Comparison of ENCODE assay signal across 27 cellular contexts in genomic region chr4:87967193-87967592, GRCh38. TPM values are rescaled to one million over a fixed set of nuclear protein-coding genes. Genes with fewer than 3 reads are reported as not detected.
"Had no signal": no experiment of that assay in that cellular context is flagged by ENCODE, and none has a peak within 500 bp of the region (broad histone marks: within the 10 kb centered on the region; RNA-seq: fewer than 3 reads in every experiment).

No MANE protein-coding gene starts in this region.

- H3K4me1 Mint-ChIP-seq: activated naive CD4-positive, alpha-beta T cell treated with anti-CD3 and anti-CD28 coated beads, Interleukin-2, amount 50 U/mL, for 24 hours; central memory CD8-positive, alpha-beta T cell; T-helper 17 cell had no signal

- H3K27ac Mint-ChIP-seq: activated CD8-positive, alpha-beta T cell treated with anti-CD3 and anti-CD28 coated beads, Interleukin-2, amount 10 ng/mL, durations not matched to agents 7 days and 5 days; activated naive CD4-positive, alpha-beta T cell treated with anti-CD3 and anti-CD28 coated beads, Interleukin-2, amount 50 U/mL, for 24 hours; activated T-helper 1 cell treated with anti-CD3 and anti-CD28 coated beads, Interleukin-12 subunit alpha, Interleukin-12 subunit beta, Interleukin-2, Interleukin-4 antibody, amounts not matched to agents 30 ng/mL and 10 ng/mL and 1 ng/mL, durations not matched to agents 14 hours and 24 hours and 36 hours; T-helper 17 cell; WTC11 had no signal

- H3K4me3 Mint-ChIP-seq: activated CD8-positive, alpha-beta T cell treated with anti-CD3 and anti-CD28 coated beads, Interleukin-2, amount 10 ng/mL, durations not matched to agents 7 days and 5 days; activated naive CD4-positive, alpha-beta T cell treated with anti-CD3 and anti-CD28 coated beads, Interleukin-2, amount 50 U/mL, for 24 hours; activated T-helper 1 cell treated with anti-CD3 and anti-CD28 coated beads, Interleukin-12 subunit alpha, Interleukin-12 subunit beta, Interleukin-2, Interleukin-4 antibody, amounts not matched to agents 30 ng/mL and 10 ng/mL and 1 ng/mL, durations not matched to agents 14 hours and 24 hours and 36 hours; central memory CD8-positive, alpha-beta T cell; T-helper 17 cell; WTC11 had no signal

- H3K9me3 Mint-ChIP-seq: activated naive CD4-positive, alpha-beta T cell treated with anti-CD3 and anti-CD28 coated beads, Interleukin-2, amount 50 U/mL, for 24 hours; activated T-helper 1 cell treated with anti-CD3 and anti-CD28 coated beads, Interleukin-12 subunit alpha, Interleukin-12 subunit beta, Interleukin-2, Interleukin-4 antibody, amounts not matched to agents 30 ng/mL and 10 ng/mL and 1 ng/mL, durations not matched to agents 14 hours and 24 hours and 36 hours; central memory CD8-positive, alpha-beta T cell; WTC11 had no signal

- H3K27ac ChIP-seq: ascending aorta, body of pancreas, KMS-11, Peyer's patch, RWPE1 had no signal

- ATAC-seq: activated CD8-positive, alpha-beta T cell treated with anti-CD3 and anti-CD28 coated beads, Interleukin-2, amount 10 ng/mL, durations not matched to agents 7 days and 5 days; body of pancreas; T-helper 17 cell; WTC11 had no signal

- H3K4me3 ChIP-seq: ascending aorta, body of pancreas, Peyer's patch had no signal

- H3K9me3 ChIP-seq: ascending aorta, body of pancreas, Peyer's patch had no signal

- H3K4me1 ChIP-seq: ascending aorta, body of pancreas, Peyer's patch had no signal

- DNase-seq: activated CD4-positive, alpha-beta T cell treated with anti-CD3 and anti-CD28 coated beads for 48 hours; activated CD4-positive, alpha-beta T cell treated with anti-CD3 and anti-CD28 coated beads, Interleukin-2, amount 50 U/mL, for 4 hours; activated CD4-positive, CD25-positive, alpha-beta regulatory T cell treated with anti-CD3 and anti-CD28 coated beads, Interleukin-2, amount 50 U/mL, for 72 hours; activated CD8-positive, alpha-beta memory T cell treated with anti-CD3 and anti-CD28 coated beads, Interleukin-2, amount 50 U/mL, for 48 hours; activated CD8-positive, alpha-beta T cell treated with anti-CD3 and anti-CD28 coated beads, Interleukin-2, amount 10 ng/mL, durations not matched to agents 7 days and 5 days; activated effector memory CD4-positive, alpha-beta T cell treated with Interleukin-2 at 50 U/mL for 16 hours; activated naive CD4-positive, alpha-beta T cell; activated T-cell treated with anti-CD3 and anti-CD28 coated beads, Interleukin-2, amount 50 U/mL, for 1 hour; body of pancreas; MM.1S; NCI-H1105; NCI-H1436; NCI-H187; NCI-H2081 treated with DMSO at 0.1 percent for 48 hours; NCI-H526 treated with DMSO at 0.1 percent for 48 hours; NCI-H82; Peyer's patch; Right ventricle myocardium superior; T-helper 17 cell; T-helper 9 cell had no signal

- H3K27me3 ChIP-seq: ascending aorta, body of pancreas, Peyer's patch had no signal

- H3K36me3 ChIP-seq: ascending aorta, Peyer's patch had no signal

- H3K36me3 Mint-ChIP-seq: activated naive CD4-positive, alpha-beta T cell treated with anti-CD3 and anti-CD28 coated beads, Interleukin-2, amount 50 U/mL, for 24 hours; WTC11 had no signal

RNA-seq across cellular contexts. Expression of gene SPP1, which starts 8.3 kb away (rescaled TPM):
- total RNA-seq: activated CD8-positive, alpha-beta T cell treated with anti-CD3 and anti-CD28 coated beads, Interleukin-2, amount 10 ng/mL, durations not matched to agents 7 days and 5 days; T-helper 17 cell had no signal
